In genomic region chr12:95805864-95806669, GRCh38 we compare ENCODE assay signal across 11 cellular contexts. TPM values are rescaled to one million over a fixed set of nuclear protein-coding genes. Genes with fewer than 3 reads are reported as not detected.
DNase-seq lines count a peak whose midpoint lies in the region; ATAC-seq, FAIRE-seq and TF ChIP-seq lines count a peak whose summit lies in the region.
"Had no signal": no experiment of that assay in that cellular context is flagged by ENCODE, and none has a peak within 500 bp of the region (broad histone marks: within the 10 kb centered on the region; RNA-seq: fewer than 3 reads in every experiment).

No MANE protein-coding gene starts in this region.

- DNase-seq in H54 (ENCODE audit: insufficient read length, low spot score), result peak; percentile 42
- peak; percentile 10 for DNase-seq in T-helper 9 cell
- DNase-seq in fibroblast of villous mesenchyme (ENCODE audit: low read depth), result peak; percentile 86
- DNase-seq in kidney, result no peak
- DNase-seq: amygdala, naive B cell, SJCRH30 had no signal

- peak overlapping the region in 1 of 2 donors; percentile 57 for H3K27ac ChIP-seq in kidney (ENCODE audit: low read depth in 2 of 2, low read length in 2 of 2)
- H3K27ac ChIP-seq: SJCRH30 had no signal

- H3K4me2 ChIP-seq in skeletal muscle satellite cell (ENCODE audit: low read length), result peak overlapping the region; percentile 42

- no peak for ATAC-seq in GM18519 (IDR thresholded peaks at IDR 0.05; ENCODE audit: low FRiP score, unreplicated experiment)
- ATAC-seq in GM21360 (IDR thresholded peaks at IDR 0.05; ENCODE audit: unreplicated experiment), result no peak
- ATAC-seq in HG03457 (IDR thresholded peaks at IDR 0.05; ENCODE audit: unreplicated experiment), result no peak

- no peak for TF ChIP-seq POLR2A in H54 (IDR thresholded peaks at IDR 0.05; ENCODE audit: low read depth, low read length)

- FAIRE-seq in H54 (lab: Jason Lieb, UNC) (peak; percentile 100), kidney (lab: Jason Lieb, UNC) (no peak)

- no peaks in the 10 kb centered on the region for H3K9me3 ChIP-seq in skeletal muscle satellite cell (replicated peaks; ENCODE audit: low read length)
- no peaks in the 10 kb centered on the region for H3K9me3 ChIP-seq in kidney (ENCODE audit: control insufficient read depth in 1 of 2, low read length in 2 of 2)
- H3K9me3 ChIP-seq: SJCRH30 had no signal

- TF ChIP-seq CTCF in fibroblast of villous mesenchyme (IDR thresholded peaks at IDR 0.05; ENCODE audit: insufficient read depth, low read depth, low read length) (no peak), kidney (IDR thresholded peaks at IDR 0.05; ENCODE audit: borderline replicate concordance, extremely low read depth, insufficient read depth) (no peak)

- H3K4me3 ChIP-seq in fibroblast of villous mesenchyme (ENCODE audit: low read depth, low read length) (no peak overlapping the region), skeletal muscle satellite cell (ENCODE audit: low read length) (peak overlapping the region; percentile 3), kidney (ENCODE audit: low read length in 2 of 2) (no peak overlapping the region)
- H3K4me3 ChIP-seq: SJCRH30 had no signal

- intact Hi-C loops in kidney (cut with DNase I), result no loop called here

- H3K36me3 ChIP-seq in skeletal muscle satellite cell (ENCODE audit: insufficient read depth, low read length) (no peaks in the 10 kb centered on the region), kidney (ENCODE audit: control insufficient read depth in 1 of 2, insufficient read depth in 2 of 2, low read length in 2 of 2) (no peaks in the 10 kb centered on the region)
- H3K36me3 ChIP-seq: SJCRH30 had no signal

- H3K27me3 ChIP-seq in skeletal muscle satellite cell (ENCODE audit: control insufficient read depth, insufficient read depth, low read length), result no peaks in the 10 kb centered on the region
- H3K27me3 ChIP-seq: SJCRH30 had no signal

- H3K9ac ChIP-seq in skeletal muscle satellite cell (ENCODE audit: low read depth, low read length), result peak overlapping the region; percentile 87
- H3K9ac ChIP-seq in kidney (ENCODE audit: low read length in 2 of 2), result no peak overlapping the region

- peaks cover 51% of the 10 kb centered on the region for H3K4me1 ChIP-seq in skeletal muscle satellite cell (ENCODE audit: control insufficient read depth, insufficient read depth, low read length)
- peaks cover 2 to 15% of the 10 kb centered on the region in 2 donors for H3K4me1 ChIP-seq in kidney (ENCODE audit: control insufficient read depth in 1 of 2, insufficient read depth in 1 of 2, low read depth in 1 of 2, low read length in 2 of 2)
- H3K4me1 ChIP-seq: SJCRH30 had no signal

RNA-seq across cellular contexts. Expression of gene NTN4, which starts 15.5 kb away (rescaled TPM):
- total RNA-seq in fibroblast of villous mesenchyme (51.9 and 135 TPM in 2 replicates), kidney (83.2 TPM)
- total RNA-seq in skeletal muscle satellite cell (2012; rRNA removed), result 9.6 and 19.3 TPM in 2 replicates
- polyA plus RNA-seq in kidney (ENCODE audit: insufficient read depth, low read depth, low replicate concordance), result 71.0 TPM

RNA-seq across cellular contexts. Expression of gene SNRPF, which starts 52.7 kb away (rescaled TPM):
- total RNA-seq in fibroblast of villous mesenchyme (7.7 and 13.4 TPM in 2 replicates), kidney (17.7 TPM)
- total RNA-seq in skeletal muscle satellite cell (2012; rRNA removed), result 8.7 and 12.2 TPM in 2 replicates
- 42.1 TPM for polyA plus RNA-seq in kidney (ENCODE audit: insufficient read depth, low read depth, low replicate concordance)
